ENCODE assay signal across 34 cellular contexts in genomic region chr10:64959883-64960282, GRCh38.
"Had no signal": no experiment of that assay in that cellular context is flagged by ENCODE, and none has a peak within 500 bp of the region (broad histone marks: within the 10 kb centered on the region; RNA-seq: fewer than 3 reads in every experiment).

No MANE protein-coding gene starts in this region.

- H3K4me2 ChIP-seq: KMS-11 had no signal

- H3K27ac ChIP-seq: KMS-11 had no signal

- DNase-seq: Karpas-422, Kasumi-1, MG63, MM.1S, MV-4-11, NCI-H1048, NCI-H1092, NCI-H1092 treated with DMSO at 0.1 percent for 48 hours, NCI-H1105, NCI-H1105 treated with DMSO at 0.1 percent for 48 hours, NCI-H1417, NCI-H1417 treated with DMSO at 0.1 percent for 48 hours, NCI-H1436, NCI-H1436 treated with DMSO at 0.1 percent for 48 hours, NCI-H146, NCI-H1694, NCI-H1694 treated with DMSO at 0.1 percent for 48 hours, NCI-H187, NCI-H187 treated with DMSO at 0.1 percent for 48 hours, NCI-H1930, NCI-H2029, NCI-H2029 treated with DMSO at 0.1 percent for 48 hours, NCI-H2081, NCI-H2081 treated with DMSO at 0.1 percent for 48 hours, NCI-H2107, NCI-H2171, NCI-H2171 treated with DMSO at 0.1 percent for 48 hours, NCI-H2227 treated with DMSO at 0.1 percent for 48 hours, NCI-H226, NCI-H345, NCI-H446, NCI-H446 treated with DMSO at 0.1 percent for 48 hours, NCI-H510A had no signal

- H3K4me3 ChIP-seq: MG63 had no signal

- H3K9me3 ChIP-seq: MG63 had no signal

- H3K27me3 ChIP-seq: MG63 had no signal

- H3K36me3 ChIP-seq: MG63 had no signal

- H3K9ac ChIP-seq: KMS-11 had no signal
